In genomic region chr3:170111147-170111771, GRCh38 we compare ENCODE assay signal across 1 cellular context.
TF ChIP-seq lines count a peak whose summit lies in the region.

No MANE protein-coding gene starts in this region.

TF ChIP-seq in K562, 482 proteins besides CTCF, POLR2A, EP300 and RAD21 (continued from another document):
- TF ChIP-seq SAFB (IDR thresholded peaks at IDR 0.05; ENCODE audit: borderline replicate concordance, low read depth, low read length) (no peak), THRAP3 (IDR thresholded peaks at IDR 0.05; ENCODE audit: borderline replicate concordance) (0 out of 2 replicates have a peak, but pooled peaks have one; percentile 40), ZNF175 (CRISPR knock-in tag; IDR thresholded peaks at IDR 0.05; ENCODE audit: low read depth) (no peak), ARHGAP35 (IDR thresholded peaks at IDR 0.05; ENCODE audit: partially characterized antibody) (peak; percentile 37), ATF1 (CRISPR knock-in tag; IDR thresholded peaks at IDR 0.05) (no peak), ATF1 (tag; IDR thresholded peaks at IDR 0.05) (no peak), DIDO1 (tag; IDR thresholded peaks at IDR 0.05; ENCODE audit: low read depth) (no peak), NEUROD1 (IDR thresholded peaks at IDR 0.05; ENCODE audit: borderline replicate concordance, low read depth, low read length, partially characterized antibody) (no peak), ZNF311 (CRISPR knock-in tag; IDR thresholded peaks at IDR 0.05) (no peak), RBBP5 (IDR thresholded peaks at IDR 0.05; ENCODE audit: borderline replicate concordance, insufficient read depth, low read length, poor library complexity, severe bottlenecking) (no peak), L3MBTL2 (IDR thresholded peaks at IDR 0.05) (no peak), ZFP1 (CRISPR knock-in tag; IDR thresholded peaks at IDR 0.05) (no peak), MYBL2 (IDR thresholded peaks at IDR 0.05; ENCODE audit: low read depth) (peak; percentile 17; the same call in 1 of the 2 replicates), MYBL2 (CRISPR knock-in tag; IDR thresholded peaks at IDR 0.05; ENCODE audit: borderline replicate concordance) (no peak), ZNF24 (IDR thresholded peaks at IDR 0.05) (no peak), ELK1 (CRISPR knock-in tag; IDR thresholded peaks at IDR 0.05) (no peak), ETV1 (tag; conservative IDR thresholded peaks at IDR 0.05; ENCODE audit: low read depth) (no peak), CHD2 (IDR thresholded peaks at IDR 0.05; ENCODE audit: low read depth, low read length) (no peak), COPS2 (conservative IDR thresholded peaks at IDR 0.05) (no peak), ZNF224 (CRISPR knock-in tag; IDR thresholded peaks at IDR 0.05) (no peak), ZNF512 (tag; IDR thresholded peaks at IDR 0.05) (peak; percentile 88), IRF2 (CRISPR knock-in tag; IDR thresholded peaks at IDR 0.05) (no peak), RFX5 (IDR thresholded peaks at IDR 0.05; ENCODE audit: low read depth, low read length) (no peak), HDAC1 (IDR thresholded peaks at IDR 0.05) (0 out of 4 replicates have a peak, but pooled peaks of 1 of the 2 experiments have one; percentile 27), WHSC1 (IDR thresholded peaks at IDR 0.05; ENCODE audit: low read length) (no peak), HLTF (IDR thresholded peaks at IDR 0.05) (0 out of 2 replicates have a peak, but pooled peaks have one; percentile 29)
